21 cellular contexts compared by ENCODE assay signal in the genomic region with DNA sequence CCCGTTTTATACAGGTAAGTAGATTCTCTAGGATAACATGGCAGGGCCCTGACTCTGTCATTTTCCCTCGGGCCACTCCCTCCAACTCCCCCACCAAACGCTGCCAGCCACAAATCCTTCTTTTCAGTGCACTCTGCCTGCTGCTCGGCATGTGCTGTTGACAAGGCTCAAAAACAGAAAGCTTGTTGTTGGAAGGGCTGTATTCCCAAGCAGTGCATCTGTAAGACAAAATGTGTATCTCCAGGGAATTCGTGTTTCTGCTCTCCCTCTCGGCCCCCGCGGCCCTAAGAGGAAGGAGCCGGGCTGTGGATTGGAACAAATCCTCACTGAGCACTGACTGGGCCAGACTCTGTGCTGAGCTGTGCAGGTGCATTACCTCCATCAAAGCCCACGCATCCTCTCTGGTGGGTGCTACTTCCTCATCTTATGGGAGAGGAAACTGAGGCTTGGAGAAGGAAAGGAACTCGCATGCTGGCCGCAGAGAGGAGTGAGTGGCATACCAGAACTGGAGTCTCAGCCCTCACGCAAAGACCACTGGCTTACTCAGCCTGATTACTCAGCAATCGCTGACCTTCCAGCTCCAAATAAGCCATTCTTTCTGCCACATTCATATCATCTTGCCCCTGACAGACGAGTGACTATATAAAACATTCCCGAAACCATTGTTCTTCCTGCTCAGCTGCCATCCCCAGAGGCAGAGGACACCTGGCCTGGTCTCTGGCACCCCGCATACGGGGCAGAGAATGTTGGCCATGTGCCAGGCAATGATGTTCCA. TPM values are rescaled to one million over a fixed set of nuclear protein-coding genes. Genes with fewer than 3 reads are reported as not detected.
DNase-seq lines count a peak whose midpoint lies in the region; ATAC-seq and TF ChIP-seq lines count a peak whose summit lies in the region.
"Had no signal": no experiment of that assay in that cellular context is flagged by ENCODE, and none has a peak within 500 bp of the region (broad histone marks: within the 10 kb centered on the region; RNA-seq: fewer than 3 reads in every experiment).

No MANE protein-coding gene starts in this region.

- H3K9ac ChIP-seq in IMR-90 (ENCODE audit: low read depth, low read length): no peak overlapping the region

- no peak overlapping the region for H2BK120ac ChIP-seq in IMR-90 (ENCODE audit: low read depth, low read length)

- no peak for TF ChIP-seq RAD21 in IMR-90 (IDR thresholded peaks at IDR 0.05; ENCODE audit: low read length)

- in situ Hi-C loops in IMR-90 (cut with MboI; ENCODE audit: low sequenced_read_pairs): no loop called here

- H3K56ac ChIP-seq in IMR-90 (ENCODE audit: extremely low read depth, insufficient read depth, low read length): no peak overlapping the region

- H2AK9ac ChIP-seq in IMR-90 (replicated peaks; ENCODE audit: low read depth, low read length, poor library complexity): no peak overlapping the region

- no peaks in the 10 kb centered on the region for H3K9me3 ChIP-seq in IMR-90 (ENCODE audit: control insufficient read depth, insufficient read depth, low read length)
- H3K9me3 ChIP-seq: Caco-2, left lung, prostate gland had no signal

- no peak overlapping the region for H3K14ac ChIP-seq in IMR-90 (replicated peaks; ENCODE audit: low read depth, low read length)

- ATAC-seq in IMR-90 (ENCODE audit: low read depth): peak; percentile 57
- ATAC-seq: left lung; naive thymus-derived CD4-positive, alpha-beta T cell; T-cell had no signal

- no peaks in the 10 kb centered on the region for H3K9me1 ChIP-seq in IMR-90 (ENCODE audit: insufficient read depth, low read length)

- POLR2A ChIA-PET in IMR-90 (lab: Charles Lee; ENCODE audit: unreplicated experiment): no interaction called here

- no peaks in the 10 kb centered on the region for H3K4me1 ChIP-seq in IMR-90 (ENCODE audit: control insufficient read depth, insufficient read depth, low read length)
- H3K4me1 ChIP-seq: ascending aorta, Caco-2, left lung, prostate gland had no signal

- no peak overlapping the region for H4K91ac ChIP-seq in IMR-90 (ENCODE audit: insufficient read depth, low read depth, low read length)

- dilution Hi-C loops in IMR-90 (cut with HindIII; ENCODE audit: low sequenced_read_pairs, unreplicated experiment): no loop called here

- no peak overlapping the region for H2BK15ac ChIP-seq in IMR-90 (ENCODE audit: low read depth, low read length)

- H4K5ac ChIP-seq in IMR-90 (ENCODE audit: low read depth, low read length): no peak overlapping the region

- H2BK5ac ChIP-seq in IMR-90 (ENCODE audit: low read depth, low read length, poor library complexity, severe bottlenecking): no peak overlapping the region

- no peak for TF ChIP-seq POLR2A in IMR-90 (IDR thresholded peaks at IDR 0.05; ENCODE audit: low read depth, low read length)

- no peaks in the 10 kb centered on the region for H3K79me1 ChIP-seq in IMR-90 (ENCODE audit: low read depth in 1 of 2, low read length in 2 of 2)

- intact Hi-C loops in IMR-90 (cut with micrococcal nuclease): no loop called here

- CTCF ChIA-PET in IMR-90 (lab: Yijun Ruan, JAX): no interaction called here

- H2BK20ac ChIP-seq in IMR-90 (ENCODE audit: low read depth, low read length): no peak overlapping the region

- H4K8ac ChIP-seq in IMR-90 (ENCODE audit: low read depth in 2 of 2, low read length in 2 of 2): no peak overlapping the region

- H3K27me3 ChIP-seq in IMR-90 (ENCODE audit: control insufficient read depth, insufficient read depth, low read length): peaks cover 17% of the 10 kb centered on the region
- H3K27me3 ChIP-seq: ascending aorta had no signal

- no peaks in the 10 kb centered on the region for H3K36me3 ChIP-seq in IMR-90 (ENCODE audit: control insufficient read depth, insufficient read depth, low read length)
- H3K36me3 ChIP-seq: ascending aorta, left lung, prostate gland had no signal

- H3K27ac ChIP-seq in IMR-90 (ENCODE audit: insufficient read depth, low read length): no peak overlapping the region
- H3K27ac ChIP-seq: 22Rv1, ascending aorta, hepatocyte, left lung, prostate gland had no signal

- no peak overlapping the region for H3K18ac ChIP-seq in IMR-90 (ENCODE audit: low read depth, low read length)

- DNase-seq in NCI-H1105 treated with DMSO at 0.1 percent for 48 hours (lab: John Stamatoyannopoulos, UW) (peak; percentile 49), NCI-H1105 (lab: John Stamatoyannopoulos, UW) (no peak), IMR-90 (peak; percentile 67), astrocyte of the hippocampus (ENCODE audit: low read depth, low spot score) (peak; percentile 79), non-pigmented ciliary epithelial cell (ENCODE audit: low read depth) (peak; percentile 24), DMS 273 (lab: John Stamatoyannopoulos, UW; ENCODE audit: unreplicated experiment) (no peak), T1000 (lab: John Stamatoyannopoulos, UW) (no peak)
- DNase-seq in stimulated activated CD4-positive, alpha-beta T cell treated with anti-CD3 and anti-CD28 coated beads, Interleukin-4, amount 100 ng/mL, for 1 hour: no peak
- DNase-seq: activated B cell treated with CpG ODN at 0.5 μM for 24 hours; activated gamma-delta T cell; Caco-2; erythroblast; left lung; naive thymus-derived CD4-positive, alpha-beta T cell; stimulated activated CD4-positive, alpha-beta T cell treated with anti-CD3 and anti-CD28 coated beads, Interleukin-15, amount 100 ng/mL, for 24 hours; T-cell had no signal

- no peak overlapping the region for H2AK5ac ChIP-seq in IMR-90 (ENCODE audit: low read depth, low read length)

- no peak overlapping the region for H3K23ac ChIP-seq in IMR-90 (ENCODE audit: low read depth, low read length)

- no peaks in the 10 kb centered on the region for H4K20me1 ChIP-seq in IMR-90 (ENCODE audit: insufficient read depth, low read length)

- no peak for TF ChIP-seq CTCF in IMR-90 (conservative IDR thresholded peaks at IDR 0.05; ENCODE audit: low read depth, low read length)

- no TSS peak for BruUV-seq in IMR-90 (replicated peaks; lab: Mats Ljungman, UMichigan)

- no peak overlapping the region for H3K4me2 ChIP-seq in IMR-90 (ENCODE audit: low read depth, low read length)
- H3K4me2 ChIP-seq: hepatocyte had no signal

- peak overlapping the region; percentile 56 for H2AFZ ChIP-seq in IMR-90 (replicated peaks; ENCODE audit: low read length, poor library complexity)
- H2AFZ ChIP-seq: hepatocyte had no signal

- 34% methylated on average over 5 of the region's 18 CpGs; no CpG with 5 or more reads in 1 of the 2 experiments for WGBS in IMR-90 (ENCODE audit: extremely low coverage in 2 of 2, insufficient read length in 1 of 2), 2 experiments

- H3K4me3 ChIP-seq in IMR-90 (ENCODE audit: insufficient read depth, low read depth, low read length): no peak overlapping the region
- H3K4me3 ChIP-seq: ascending aorta, hepatocyte, left lung, prostate gland had no signal

- no peak overlapping the region for H3K4ac ChIP-seq in IMR-90 (ENCODE audit: low read depth, low read length)

TF ChIP-seq in IMR-90, 13 proteins besides CTCF, POLR2A, EP300 and RAD21:
- TF ChIP-seq BHLHE40 (IDR thresholded peaks at IDR 0.05; ENCODE audit: low read depth, low read length) (no peak), CEBPB (IDR thresholded peaks at IDR 0.05; ENCODE audit: low read depth, low read length) (no peak), MXI1 (IDR thresholded peaks at IDR 0.05; ENCODE audit: borderline replicate concordance, low read depth, low read length) (no peak), FOS (IDR thresholded peaks at IDR 0.05; ENCODE audit: low read depth, low read length) (no peak), CHD1 (IDR thresholded peaks at IDR 0.05; ENCODE audit: low read depth, low read length) (no peak), RFX5 (IDR thresholded peaks at IDR 0.05; ENCODE audit: low read depth, low read length) (no peak), MAFK (IDR thresholded peaks at IDR 0.05; ENCODE audit: low read depth, low read length) (peak; percentile 32; the same call in 1 of the 2 replicates)
- TF ChIP-seq, protein P1, sequence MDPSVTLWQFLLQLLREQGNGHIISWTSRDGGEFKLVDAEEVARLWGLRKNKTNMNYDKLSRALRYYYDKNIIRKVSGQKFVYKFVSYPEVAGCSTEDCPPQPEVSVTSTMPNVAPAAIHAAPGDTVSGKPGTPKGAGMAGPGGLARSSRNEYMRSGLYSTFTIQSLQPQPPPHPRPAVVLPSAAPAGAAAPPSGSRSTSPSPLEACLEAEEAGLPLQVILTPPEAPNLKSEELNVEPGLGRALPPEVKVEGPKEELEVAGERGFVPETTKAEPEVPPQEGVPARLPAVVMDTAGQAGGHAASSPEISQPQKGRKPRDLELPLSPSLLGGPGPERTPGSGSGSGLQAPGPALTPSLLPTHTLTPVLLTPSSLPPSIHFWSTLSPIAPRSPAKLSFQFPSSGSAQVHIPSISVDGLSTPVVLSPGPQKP (IDR thresholded peaks at IDR 0.05; ENCODE audit: borderline replicate concordance, low read depth, low read length): no peak

RNA-seq across cellular contexts. Expression of a gene that starts 33.5 kb away (rescaled TPM):
- under 0.01 TPM in 2 replicates for total RNA-seq in IMR-90 (2012; rRNA removed)
- 0.05 and 0.06 TPM in 2 replicates for polyA plus RNA-seq in IMR-90 (2012; rRNA removed)
- polyA plus RNA-seq in IMR-90 (2012; cell fraction: cytosol; rRNA removed): 0.03 and 0.04 TPM in 2 replicates
- polyA plus RNA-seq in IMR-90 (2012; cell fraction: nucleus; rRNA removed; ENCODE audit: low replicate concordance): 0.05 and 0.18 TPM in 2 replicates
- total RNA-seq: activated CD8-positive, alpha-beta memory T cell treated with anti-CD3 and anti-CD28 coated beads for 36 hours; ascending aorta; Caco-2; naive thymus-derived CD4-positive, alpha-beta T cell; T-cell had no signal
- polyA plus RNA-seq: naive thymus-derived CD4-positive, alpha-beta T cell had no signal

Comparison
In these comparisons a context has a peak if more than half of its experiments do, and no peak if none do; other contexts are left out.
1. DNase-seq: peak in NCI-H1105 treated with DMSO at 0.1 percent for 48 hours (single experiment), IMR-90 (single experiment), astrocyte of the hippocampus (single experiment) and non-pigmented ciliary epithelial cell (single experiment); none in NCI-H1105 (single experiment), DMS 273 (single experiment), stimulated activated CD4-positive, alpha-beta T cell treated with anti-CD3 and anti-CD28 coated beads, Interleukin-4, amount 100 ng/mL, for 1 hour (single experiment) and T1000 (single experiment).